2 cellular contexts compared by ENCODE assay signal in the genomic region with DNA sequence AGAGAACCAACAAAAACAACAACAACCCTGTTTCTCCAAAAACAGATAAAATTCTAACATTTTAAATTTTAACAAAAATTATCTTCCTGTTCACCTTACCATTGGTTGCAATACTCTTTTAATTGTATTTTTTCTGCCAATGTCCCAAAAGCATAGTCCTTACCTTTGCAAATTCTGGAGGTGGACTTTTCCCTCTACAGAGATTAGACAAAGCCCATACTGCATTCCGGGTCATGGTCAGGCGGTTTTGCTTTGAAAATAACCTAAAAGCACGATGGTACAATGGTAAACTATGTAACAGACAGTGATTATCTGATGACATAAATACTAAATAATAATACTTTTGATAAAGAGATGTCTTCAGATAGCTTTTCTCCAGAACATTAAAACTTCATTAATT.
TF ChIP-seq lines count a peak whose summit lies in the region.

No MANE protein-coding gene starts in this region.

TF ChIP-seq in liver, 16 proteins besides CTCF, POLR2A, EP300 and RAD21:
- TF ChIP-seq FOXA1 (IDR thresholded peaks at IDR 0.05) (no peak), SP1 (IDR thresholded peaks at IDR 0.05) (no peak), EGR1 (IDR thresholded peaks at IDR 0.05; ENCODE audit: low read depth in 2 of 2) (no peak), TAF1 (conservative IDR thresholded peaks at IDR 0.05) (no peak), RXRA (IDR thresholded peaks at IDR 0.05) (peak in 1 of 2 donors; percentile 36), YY1 (IDR thresholded peaks at IDR 0.05) (no peak), JUND (IDR thresholded peaks at IDR 0.05) (no peak), HNF4A (conservative IDR thresholded peaks at IDR 0.05) (peak; percentile 61 to 73), GABPA (IDR thresholded peaks at IDR 0.05 in 1 of 2, conservative IDR thresholded peaks at IDR 0.05 in 1 of 2) (no peak), HNF4G (IDR thresholded peaks at IDR 0.05) (no peak), FOXA2 (IDR thresholded peaks at IDR 0.05) (no peak), NR2F2 (IDR thresholded peaks at IDR 0.05) (no peak)
- TF ChIP-seq, protein P1, sequence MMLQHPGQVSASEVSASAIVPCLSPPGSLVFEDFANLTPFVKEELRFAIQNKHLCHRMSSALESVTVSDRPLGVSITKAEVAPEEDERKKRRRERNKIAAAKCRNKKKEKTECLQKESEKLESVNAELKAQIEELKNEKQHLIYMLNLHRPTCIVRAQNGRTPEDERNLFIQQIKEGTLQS (IDR thresholded peaks at IDR 0.05) = no peak
- TF ChIP-seq, protein P2, sequence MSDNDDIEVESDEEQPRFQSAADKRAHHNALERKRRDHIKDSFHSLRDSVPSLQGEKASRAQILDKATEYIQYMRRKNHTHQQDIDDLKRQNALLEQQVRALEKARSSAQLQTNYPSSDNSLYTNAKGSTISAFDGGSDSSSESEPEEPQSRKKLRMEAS (IDR thresholded peaks at IDR 0.05) = no peak
- TF ChIP-seq, protein P3, sequence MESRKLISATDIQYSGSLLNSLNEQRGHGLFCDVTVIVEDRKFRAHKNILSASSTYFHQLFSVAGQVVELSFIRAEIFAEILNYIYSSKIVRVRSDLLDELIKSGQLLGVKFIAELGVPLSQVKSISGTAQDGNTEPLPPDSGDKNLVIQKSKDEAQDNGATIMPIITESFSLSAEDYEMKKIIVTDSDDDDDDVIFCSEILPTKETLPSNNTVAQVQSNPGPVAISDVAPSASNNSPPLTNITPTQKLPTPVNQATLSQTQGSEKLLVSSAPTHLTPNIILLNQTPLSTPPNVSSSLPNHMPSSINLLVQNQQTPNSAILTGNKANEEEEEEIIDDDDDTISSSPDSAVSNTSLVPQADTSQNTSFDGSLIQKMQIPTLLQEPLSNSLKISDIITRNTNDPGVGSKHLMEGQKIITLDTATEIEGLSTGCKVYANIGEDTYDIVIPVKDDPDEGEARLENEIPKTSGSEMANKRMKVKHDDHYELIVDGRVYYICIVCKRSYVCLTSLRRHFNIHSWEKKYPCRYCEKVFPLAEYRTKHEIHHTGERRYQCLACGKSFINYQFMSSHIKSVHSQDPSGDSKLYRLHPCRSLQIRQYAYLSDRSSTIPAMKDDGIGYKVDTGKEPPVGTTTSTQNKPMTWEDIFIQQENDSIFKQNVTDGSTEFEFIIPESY (IDR thresholded peaks at IDR 0.05) = no peak
- TF ChIP-seq, protein P4, sequence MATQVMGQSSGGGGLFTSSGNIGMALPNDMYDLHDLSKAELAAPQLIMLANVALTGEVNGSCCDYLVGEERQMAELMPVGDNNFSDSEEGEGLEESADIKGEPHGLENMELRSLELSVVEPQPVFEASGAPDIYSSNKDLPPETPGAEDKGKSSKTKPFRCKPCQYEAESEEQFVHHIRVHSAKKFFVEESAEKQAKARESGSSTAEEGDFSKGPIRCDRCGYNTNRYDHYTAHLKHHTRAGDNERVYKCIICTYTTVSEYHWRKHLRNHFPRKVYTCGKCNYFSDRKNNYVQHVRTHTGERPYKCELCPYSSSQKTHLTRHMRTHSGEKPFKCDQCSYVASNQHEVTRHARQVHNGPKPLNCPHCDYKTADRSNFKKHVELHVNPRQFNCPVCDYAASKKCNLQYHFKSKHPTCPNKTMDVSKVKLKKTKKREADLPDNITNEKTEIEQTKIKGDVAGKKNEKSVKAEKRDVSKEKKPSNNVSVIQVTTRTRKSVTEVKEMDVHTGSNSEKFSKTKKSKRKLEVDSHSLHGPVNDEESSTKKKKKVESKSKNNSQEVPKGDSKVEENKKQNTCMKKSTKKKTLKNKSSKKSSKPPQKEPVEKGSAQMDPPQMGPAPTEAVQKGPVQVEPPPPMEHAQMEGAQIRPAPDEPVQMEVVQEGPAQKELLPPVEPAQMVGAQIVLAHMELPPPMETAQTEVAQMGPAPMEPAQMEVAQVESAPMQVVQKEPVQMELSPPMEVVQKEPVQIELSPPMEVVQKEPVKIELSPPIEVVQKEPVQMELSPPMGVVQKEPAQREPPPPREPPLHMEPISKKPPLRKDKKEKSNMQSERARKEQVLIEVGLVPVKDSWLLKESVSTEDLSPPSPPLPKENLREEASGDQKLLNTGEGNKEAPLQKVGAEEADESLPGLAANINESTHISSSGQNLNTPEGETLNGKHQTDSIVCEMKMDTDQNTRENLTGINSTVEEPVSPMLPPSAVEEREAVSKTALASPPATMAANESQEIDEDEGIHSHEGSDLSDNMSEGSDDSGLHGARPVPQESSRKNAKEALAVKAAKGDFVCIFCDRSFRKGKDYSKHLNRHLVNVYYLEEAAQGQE (IDR thresholded peaks at IDR 0.05) = no peak
TF ChIP-seq in liver: peak in this region for 2.

TF ChIP-seq in HepG2, 621 proteins besides CTCF, POLR2A, EP300 and RAD21:
- no peak for TF ChIP-seq TAF15 (IDR thresholded peaks at IDR 0.05; ENCODE audit: low read depth, low read length, poor library complexity, severe bottlenecking)
- no peak for TF ChIP-seq SNAI1 (CRISPR knock-in tag; IDR thresholded peaks at IDR 0.05; ENCODE audit: borderline replicate concordance)
- TF ChIP-seq SOX6 (IDR thresholded peaks at IDR 0.05) = no peak
- no peak for TF ChIP-seq SOX6 (CRISPR knock-in tag; IDR thresholded peaks at IDR 0.05)
